In the genomic region with DNA sequence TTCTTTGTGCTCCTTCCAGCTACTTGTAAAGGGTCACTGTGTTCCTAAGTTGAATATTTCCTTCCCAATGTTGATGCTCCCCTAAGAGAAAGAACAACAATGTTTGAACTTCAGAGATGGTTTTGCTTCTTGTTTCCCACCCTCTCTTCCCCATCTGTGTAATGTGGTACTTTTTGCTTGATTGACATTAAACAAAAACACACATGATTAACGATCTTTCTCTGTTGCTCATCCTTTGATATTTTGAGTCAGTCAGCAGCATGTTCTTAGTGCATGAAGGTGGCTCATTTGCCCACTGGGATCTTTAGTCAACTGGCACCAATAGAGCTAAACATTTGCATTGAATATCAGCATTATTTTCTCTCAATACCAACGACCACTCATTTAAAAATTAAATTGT, we compare ENCODE assay signal across 34 cellular contexts.
"Had no signal": no experiment of that assay in that cellular context is flagged by ENCODE, and none has a peak within 500 bp of the region (broad histone marks: within the 10 kb centered on the region; RNA-seq: fewer than 3 reads in every experiment).

No MANE protein-coding gene starts in this region.

- H3K4me1 ChIP-seq: ascending aorta had no signal

- H3K9me3 Mint-ChIP-seq: activated B cell treated with CpG ODN at 0.5 μM for 24 hours; activated CD4-positive, alpha-beta memory T cell treated with anti-CD3 and anti-CD28 coated beads, Interleukin-2, amount 10 ng/mL, durations not matched to agents 7 days and 5 days; activated CD4-positive, alpha-beta T cell treated with anti-CD3 and anti-CD28 coated beads, Interleukin-2, amount 10 ng/mL, durations not matched to agents 24 days and 14 days; activated naive CD4-positive, alpha-beta T cell treated with anti-CD3 and anti-CD28 coated beads, Interleukin-2, amount 10 ng/mL, durations not matched to agents 7 days and 5 days; activated naive CD4-positive, alpha-beta T cell treated with anti-CD3 and anti-CD28 coated beads, Interleukin-2, amount 50 U/mL, for 24 hours; activated naive CD8-positive, alpha-beta T cell treated with anti-CD3 and anti-CD28 coated beads, Interleukin-2, amount 10 ng/mL, durations not matched to agents 7 days and 5 days; activated naive CD8-positive, alpha-beta T cell treated with anti-CD3 and anti-CD28 coated beads, Interleukin-2, amount 50 U/mL, for 24 hours; activated T-cell treated with anti-CD3 and anti-CD28 coated beads, Interleukin-2, amount 50 U/mL, for 24 hours; activated T-helper 2 cell treated with anti-CD3 and anti-CD28 coated beads, Interferon-gamma antibody, Interleukin-2, Interleukin-4, amounts not matched to agents 10 μg/mL and 5 μg/mL and 100 μg/mL, durations not matched to agents 14 hours and 24 hours and 36 hours; brain; T-helper 1 cell treated with Interleukin-12 subunit alpha and Interleukin-12 subunit beta and Interleukin-4 antibody, amounts not matched to agents 30 μg/mL and 1 μg/mL, for 36 hours; T-helper 2 cell treated with Interferon-gamma antibody and Interleukin-4, amounts not matched to agents 5 μg/mL and 100 μg/mL, for 36 hours had no signal

- H3K9me3 ChIP-seq: ascending aorta had no signal

- H3K27ac Mint-ChIP-seq: activated B cell treated with CpG ODN at 0.5 μM for 24 hours; activated CD4-positive, alpha-beta memory T cell treated with anti-CD3 and anti-CD28 coated beads, Interleukin-2, amount 10 ng/mL, durations not matched to agents 7 days and 5 days; activated CD4-positive, alpha-beta T cell treated with anti-CD3 and anti-CD28 coated beads, Interleukin-2, amount 10 ng/mL, durations not matched to agents 24 days and 14 days; activated CD8-positive, alpha-beta memory T cell treated with anti-CD3 and anti-CD28 coated beads, Interleukin-2, amount 10 ng/mL, durations not matched to agents 7 days and 5 days; activated CD8-positive, alpha-beta T cell treated with anti-CD3 and anti-CD28 coated beads, Interleukin-2, amount 10 ng/mL, durations not matched to agents 7 days and 5 days; activated naive CD4-positive, alpha-beta T cell treated with anti-CD3 and anti-CD28 coated beads, Interleukin-2, amount 10 ng/mL, durations not matched to agents 7 days and 5 days; activated naive CD4-positive, alpha-beta T cell treated with anti-CD3 and anti-CD28 coated beads, Interleukin-2, amount 50 U/mL, for 24 hours; activated naive CD8-positive, alpha-beta T cell; activated naive CD8-positive, alpha-beta T cell treated with anti-CD3 and anti-CD28 coated beads, Interleukin-2, amount 10 ng/mL, durations not matched to agents 7 days and 5 days; activated naive CD8-positive, alpha-beta T cell treated with anti-CD3 and anti-CD28 coated beads, Interleukin-2, amount 50 U/mL, for 24 hours; activated T-cell treated with anti-CD3 and anti-CD28 coated beads, Interleukin-2, amount 50 U/mL, for 24 hours; activated T-helper 2 cell treated with anti-CD3 and anti-CD28 coated beads, Interferon-gamma antibody, Interleukin-2, Interleukin-4, amounts not matched to agents 10 μg/mL and 5 μg/mL and 100 μg/mL, durations not matched to agents 14 hours and 24 hours and 36 hours; brain; T-helper 1 cell treated with Interleukin-12 subunit alpha and Interleukin-12 subunit beta and Interleukin-4 antibody, amounts not matched to agents 30 μg/mL and 1 μg/mL, for 36 hours; T-helper 2 cell treated with Interferon-gamma antibody and Interleukin-4, amounts not matched to agents 5 μg/mL and 100 μg/mL, for 36 hours had no signal

- H3K36me3 Mint-ChIP-seq: activated CD8-positive, alpha-beta memory T cell treated with anti-CD3 and anti-CD28 coated beads, Interleukin-2, amount 10 ng/mL, durations not matched to agents 7 days and 5 days; activated naive CD4-positive, alpha-beta T cell treated with anti-CD3 and anti-CD28 coated beads, Interleukin-2, amount 10 ng/mL, durations not matched to agents 7 days and 5 days; activated naive CD4-positive, alpha-beta T cell treated with anti-CD3 and anti-CD28 coated beads, Interleukin-2, amount 50 U/mL, for 24 hours; activated naive CD8-positive, alpha-beta T cell; activated naive CD8-positive, alpha-beta T cell treated with anti-CD3 and anti-CD28 coated beads, Interleukin-2, amount 10 ng/mL, durations not matched to agents 7 days and 5 days; brain had no signal

- DNase-seq: activated B cell treated with CpG ODN at 0.5 μM for 24 hours; activated CD4-positive, alpha-beta memory T cell treated with anti-CD3 and anti-CD28 coated beads, Interleukin-2, amount 10 ng/mL, durations not matched to agents 7 days and 5 days; activated CD4-positive, alpha-beta T cell treated with anti-CD3 and anti-CD28 coated beads for 4 hours; activated CD4-positive, alpha-beta T cell treated with anti-CD3 and anti-CD28 coated beads, Interleukin-2, amount 10 ng/mL, durations not matched to agents 24 days and 14 days; activated CD4-positive, alpha-beta T cell treated with anti-CD3 and anti-CD28 coated beads, Interleukin-2, amount 50 U/mL, for 48 hours; activated CD4-positive, CD25-positive, alpha-beta regulatory T cell treated with anti-CD3 and anti-CD28 coated beads, Interleukin-2, amount 50 U/mL, for 72 hours; activated CD8-positive, alpha-beta memory T cell treated with anti-CD3 and anti-CD28 coated beads for 24 hours; activated CD8-positive, alpha-beta memory T cell treated with anti-CD3 and anti-CD28 coated beads, Interleukin-2, amount 10 ng/mL, durations not matched to agents 7 days and 5 days; activated CD8-positive, alpha-beta memory T cell treated with anti-CD3 and anti-CD28 coated beads, Interleukin-2, amount 50 U/mL, for 48 hours; activated CD8-positive, alpha-beta T cell treated with anti-CD3 and anti-CD28 coated beads, Interleukin-2, amount 10 ng/mL, durations not matched to agents 7 days and 5 days; activated effector memory CD4-positive, alpha-beta T cell treated with Interleukin-2 at 50 U/mL for 16 hours; activated gamma-delta T cell; activated naive CD4-positive, alpha-beta T cell treated with anti-CD3 and anti-CD28 coated beads, Interleukin-2, amount 10 ng/mL, durations not matched to agents 7 days and 5 days; activated naive CD4-positive, alpha-beta T cell treated with Interleukin-2 at 50 U/mL for 16 hours; activated naive CD8-positive, alpha-beta T cell treated with anti-CD3 and anti-CD28 coated beads, Interleukin-2, amount 10 ng/mL, durations not matched to agents 7 days and 5 days; activated naive CD8-positive, alpha-beta T cell treated with anti-CD3 and anti-CD28 coated beads, Interleukin-2, amount 50 U/mL, for 24 hours; activated T-cell treated with anti-CD3 and anti-CD28 coated beads, Interleukin-2, amount 50 U/mL, for 24 hours; activated T-cell treated with anti-CD3 and anti-CD28 coated beads, Interleukin-2, amount 50 U/mL, for 48 hours; amygdala; anterior cingulate cortex; caudate nucleus; cerebellar nuclear complex; T-helper 2 cell; T-helper 9 cell had no signal

- H3K36me3 ChIP-seq: ascending aorta, cardiac muscle cell had no signal

- H3K27ac ChIP-seq: ascending aorta, cardiac muscle cell, VCaP had no signal

- H3K27me3 ChIP-seq: ascending aorta, cardiac muscle cell had no signal

- H3K4me1 Mint-ChIP-seq: activated B cell treated with CpG ODN at 0.5 μM for 24 hours; activated CD4-positive, alpha-beta memory T cell treated with anti-CD3 and anti-CD28 coated beads, Interleukin-2, amount 10 ng/mL, durations not matched to agents 7 days and 5 days; activated CD4-positive, alpha-beta T cell treated with anti-CD3 and anti-CD28 coated beads, Interleukin-2, amount 10 ng/mL, durations not matched to agents 24 days and 14 days; activated CD8-positive, alpha-beta memory T cell treated with anti-CD3 and anti-CD28 coated beads, Interleukin-2, amount 10 ng/mL, durations not matched to agents 7 days and 5 days; activated naive CD4-positive, alpha-beta T cell treated with anti-CD3 and anti-CD28 coated beads, Interleukin-2, amount 10 ng/mL, durations not matched to agents 7 days and 5 days; activated naive CD4-positive, alpha-beta T cell treated with anti-CD3 and anti-CD28 coated beads, Interleukin-2, amount 50 U/mL, for 24 hours; activated naive CD8-positive, alpha-beta T cell treated with anti-CD3 and anti-CD28 coated beads, Interleukin-2, amount 10 ng/mL, durations not matched to agents 7 days and 5 days; activated naive CD8-positive, alpha-beta T cell treated with anti-CD3 and anti-CD28 coated beads, Interleukin-2, amount 50 U/mL, for 24 hours; central memory CD8-positive, alpha-beta T cell had no signal

- H3K27me3 Mint-ChIP-seq: activated CD4-positive, alpha-beta memory T cell treated with anti-CD3 and anti-CD28 coated beads, Interleukin-2, amount 10 ng/mL, durations not matched to agents 7 days and 5 days; activated CD4-positive, alpha-beta T cell treated with anti-CD3 and anti-CD28 coated beads, Interleukin-2, amount 10 ng/mL, durations not matched to agents 24 days and 14 days; activated CD8-positive, alpha-beta memory T cell treated with anti-CD3 and anti-CD28 coated beads, Interleukin-2, amount 10 ng/mL, durations not matched to agents 7 days and 5 days; activated naive CD4-positive, alpha-beta T cell treated with anti-CD3 and anti-CD28 coated beads, Interleukin-2, amount 10 ng/mL, durations not matched to agents 7 days and 5 days; activated naive CD4-positive, alpha-beta T cell treated with anti-CD3 and anti-CD28 coated beads, Interleukin-2, amount 50 U/mL, for 24 hours; activated naive CD8-positive, alpha-beta T cell treated with anti-CD3 and anti-CD28 coated beads, Interleukin-2, amount 10 ng/mL, durations not matched to agents 7 days and 5 days; activated naive CD8-positive, alpha-beta T cell treated with anti-CD3 and anti-CD28 coated beads, Interleukin-2, amount 50 U/mL, for 24 hours; activated T-cell treated with anti-CD3 and anti-CD28 coated beads, Interleukin-2, amount 50 U/mL, for 24 hours; brain; central memory CD8-positive, alpha-beta T cell had no signal

- H3K4me3 ChIP-seq: ascending aorta, cardiac muscle cell had no signal

- ATAC-seq: activated CD8-positive, alpha-beta memory T cell treated with anti-CD3 and anti-CD28 coated beads, Interleukin-2, amount 10 ng/mL, durations not matched to agents 7 days and 5 days; activated CD8-positive, alpha-beta T cell treated with anti-CD3 and anti-CD28 coated beads, Interleukin-2, amount 10 ng/mL, durations not matched to agents 7 days and 5 days; activated naive CD8-positive, alpha-beta T cell treated with anti-CD3 and anti-CD28 coated beads, Interleukin-2, amount 50 U/mL, for 24 hours had no signal

- H3K4me3 Mint-ChIP-seq: activated B cell treated with CpG ODN at 0.5 μM for 24 hours; activated CD4-positive, alpha-beta memory T cell treated with anti-CD3 and anti-CD28 coated beads, Interleukin-2, amount 10 ng/mL, durations not matched to agents 7 days and 5 days; activated CD4-positive, alpha-beta T cell treated with anti-CD3 and anti-CD28 coated beads, Interleukin-2, amount 10 ng/mL, durations not matched to agents 24 days and 14 days; activated CD8-positive, alpha-beta memory T cell treated with anti-CD3 and anti-CD28 coated beads, Interleukin-2, amount 10 ng/mL, durations not matched to agents 7 days and 5 days; activated CD8-positive, alpha-beta T cell treated with anti-CD3 and anti-CD28 coated beads, Interleukin-2, amount 10 ng/mL, durations not matched to agents 7 days and 5 days; activated naive CD4-positive, alpha-beta T cell treated with anti-CD3 and anti-CD28 coated beads, Interleukin-2, amount 10 ng/mL, durations not matched to agents 7 days and 5 days; activated naive CD4-positive, alpha-beta T cell treated with anti-CD3 and anti-CD28 coated beads, Interleukin-2, amount 50 U/mL, for 24 hours; activated naive CD8-positive, alpha-beta T cell; activated naive CD8-positive, alpha-beta T cell treated with anti-CD3 and anti-CD28 coated beads, Interleukin-2, amount 10 ng/mL, durations not matched to agents 7 days and 5 days; activated naive CD8-positive, alpha-beta T cell treated with anti-CD3 and anti-CD28 coated beads, Interleukin-2, amount 50 U/mL, for 24 hours; activated T-cell treated with anti-CD3 and anti-CD28 coated beads, Interleukin-2, amount 50 U/mL, for 24 hours; brain; central memory CD8-positive, alpha-beta T cell; T-helper 1 cell treated with Interleukin-12 subunit alpha and Interleukin-12 subunit beta and Interleukin-4 antibody, amounts not matched to agents 30 μg/mL and 1 μg/mL, for 36 hours; T-helper 2 cell treated with Interferon-gamma antibody and Interleukin-4, amounts not matched to agents 5 μg/mL and 100 μg/mL, for 36 hours had no signal
